In genomic region chr20:46523696-46524328, GRCh38 we compare ENCODE assay signal across 3 cellular contexts.
A peak's percentile ranks its signal among the peaks of the same experiment; 100 is the strongest.
TF ChIP-seq lines count a peak whose summit lies in the region.

No MANE protein-coding gene starts in this region.

TF ChIP-seq in A549, 52 proteins besides CTCF, POLR2A, EP300 and RAD21 (continued from another document):
- peak; percentile 85 for TF ChIP-seq REST (IDR thresholded peaks at IDR 0.05)
- TF ChIP-seq EHMT2 (IDR thresholded peaks at IDR 0.05; ENCODE audit: low read depth) = 0 out of 2 replicates have a peak, but pooled peaks have one; percentile 24

TF ChIP-seq in PFSK-1, 5 proteins besides CTCF, POLR2A, EP300 and RAD21:
- TF ChIP-seq SIN3A (IDR thresholded peaks at IDR 0.05; ENCODE audit: borderline replicate concordance, insufficient read depth, low read length) (no peak), POLR2AphosphoS5 (IDR thresholded peaks at IDR 0.05; ENCODE audit: low read depth, low read length) (no peak), FOXP2 (optimal IDR thresholded peaks at IDR 0.05; ENCODE audit: borderline replicate concordance, extremely low read depth, extremely low read length, insufficient read depth) (no peak), REST (IDR thresholded peaks at IDR 0.05; ENCODE audit: insufficient read depth in 1 of 2, low read depth in 2 of 2, low read length in 2 of 2) (peak; percentile 73 to 93)

TF ChIP-seq in endothelial cell of umbilical vein, 7 proteins besides CTCF, POLR2A, EP300 and RAD21 (continued from another document):
- TF ChIP-seq MAX (IDR thresholded peaks at IDR 0.05; ENCODE audit: insufficient read depth, insufficient read length) = no peak
- TF ChIP-seq EZH2 (IDR thresholded peaks at IDR 0.05; ENCODE audit: borderline replicate concordance, low read depth, low read length, severe bottlenecking) = no peak
- no peak for TF ChIP-seq GATA2 (IDR thresholded peaks at IDR 0.05; ENCODE audit: insufficient read depth, insufficient read length, low read depth, low read length)
- no peak for TF ChIP-seq MYC (IDR thresholded peaks at IDR 0.05; ENCODE audit: low read depth, low read length)
- no peak for TF ChIP-seq POLR2AphosphoS5 (IDR thresholded peaks at IDR 0.05; ENCODE audit: insufficient read depth, low read depth, low read length)
- no peak for TF ChIP-seq FOS (IDR thresholded peaks at IDR 0.05; ENCODE audit: borderline replicate concordance, insufficient read depth, low read length)
TF ChIP-seq in endothelial cell of umbilical vein: peak in this region for 0.
